ENCODE assay signal across 9 cellular contexts in the genomic region with DNA sequence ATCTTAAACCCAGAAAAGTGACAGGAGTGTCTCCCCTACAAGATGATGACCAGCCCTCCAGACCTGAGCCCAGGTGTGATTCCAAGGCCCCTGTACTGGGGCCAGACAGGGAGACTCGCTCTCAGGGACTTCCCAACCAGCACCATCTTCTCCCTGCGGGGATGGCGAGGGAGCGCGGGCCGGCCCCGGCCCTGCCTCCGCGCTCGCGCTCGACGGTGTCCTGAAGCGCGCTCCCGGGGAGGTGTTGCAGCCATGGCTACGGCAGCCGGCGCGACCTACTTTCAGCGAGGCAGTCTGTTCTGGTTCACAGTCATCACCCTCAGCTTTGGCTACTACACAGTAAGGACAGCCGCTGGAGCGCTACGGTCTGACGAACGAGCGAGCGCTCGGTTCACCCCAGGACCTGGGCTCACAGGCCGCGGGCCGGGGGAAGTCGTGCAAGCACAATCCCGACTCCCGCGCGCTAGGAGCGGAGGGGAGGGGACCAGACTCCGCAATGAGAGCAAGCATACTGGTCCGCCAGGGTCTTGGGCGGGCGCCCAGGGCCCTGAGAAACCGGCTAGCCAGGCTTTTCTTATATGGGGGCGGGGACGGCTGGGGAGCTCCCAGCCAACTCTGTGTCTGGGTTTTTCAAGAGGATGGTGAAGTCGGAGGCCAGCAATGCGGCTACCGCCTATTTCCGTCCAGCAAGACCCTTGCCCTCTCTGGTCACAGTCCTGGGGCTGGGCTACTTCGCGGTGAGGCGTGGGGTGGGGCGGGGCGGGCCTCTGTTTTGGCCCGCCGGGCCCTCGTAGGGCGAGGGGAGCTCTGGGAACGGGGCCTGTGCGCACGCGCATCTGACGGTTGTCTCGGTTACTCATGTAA. TPM values are rescaled to one million over a fixed set of nuclear protein-coding genes. Genes with fewer than 3 reads are reported as not detected.
DNase-seq lines count a peak whose midpoint lies in the region; ATAC-seq, FAIRE-seq and TF ChIP-seq lines count a peak whose summit lies in the region.
"Had no signal": no experiment of that assay in that cellular context is flagged by ENCODE, and none has a peak within 500 bp of the region (broad histone marks: within the 10 kb centered on the region; RNA-seq: fewer than 3 reads in every experiment).

A gene with protein sequence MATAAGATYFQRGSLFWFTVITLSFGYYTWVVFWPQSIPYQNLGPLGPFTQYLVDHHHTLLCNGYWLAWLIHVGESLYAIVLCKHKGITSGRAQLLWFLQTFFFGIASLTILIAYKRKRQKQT (plus strand): TSS at position 218 of the 864 bp plus-strand sequence. CDS start 35 bp downstream, at position 253.

- TF ChIP-seq CTCF in BJ (IDR thresholded peaks at IDR 0.05; ENCODE audit: insufficient read depth, low read depth, low read length) (no peak), left lung (IDR thresholded peaks at IDR 0.05) (no peak)

- POLR2A ChIA-PET in BJ (lab: Charles Lee): interaction anchor here (0.6 to 1.2 kb wide), 3 partner anchors 30 to 673 kb away, joined by 3 to 6 read pairs (median 3); no protein-coding TSS in a partner anchor

- peak; percentile 71 for FAIRE-seq in GM19239 (lab: Jason Lieb, UNC)
- FAIRE-seq: islet of Langerhans had no signal

- H3K4me1 ChIP-seq in left lung: peaks cover 4 to 17% of the 10 kb centered on the region in 2 donors

- CTCF ChIA-PET in BJ (lab: Yijun Ruan, JAX): interaction anchor here (0.6 to 1.6 kb wide), 3 partner anchors 20 to 86 kb away, joined by 3 to 7 read pairs (median 4); no protein-coding TSS in a partner anchor

- H3K27me3 ChIP-seq in BJ (ENCODE audit: control insufficient read depth, insufficient read depth, low read length): no peaks in the 10 kb centered on the region
- no peaks in the 10 kb centered on the region for H3K27me3 ChIP-seq in left lung

- H3K4me3 ChIP-seq in BJ (ENCODE audit: low read depth, low read length) (peak within 1 kb of the TSS; percentile 68), left lung (peak within 1 kb of the TSS; percentile 70 to 73)

- ATAC-seq in HG03442 (IDR thresholded peaks at IDR 0.05; ENCODE audit: unreplicated experiment) (peak; percentile 79), left lung (peak; percentile 96)

- peak; percentile 59 for DNase-seq in BJ (ENCODE audit: low read depth)
- peak; percentile 88 for DNase-seq in GM19239 (ENCODE audit: insufficient read length, low spot score)
- DNase-seq in NCI-H526 treated with DMSO at 0.1 percent for 48 hours (lab: John Stamatoyannopoulos, UW): peak; percentile 57
- peak; percentile 90 for DNase-seq in activated CD4-positive, alpha-beta T cell treated with anti-CD3 and anti-CD28 coated beads, Interleukin-2, amount 50 U/mL, for 1 hour
- peak; percentile 78 for DNase-seq in dedifferentiated amniotic fluid mesenchymal stem cell (ENCODE audit: extremely low spot score)
- DNase-seq in left lung: peak; percentile 93 to 95
- DNase-seq in stimulated activated CD4-positive, alpha-beta T cell treated with anti-CD3 and anti-CD28 coated beads, Interleukin-2, amount 100 ng/mL, for 4 hours (ENCODE audit: low read depth): peak; percentile 85

- intact Hi-C loops in left lung (cut with DNase I): no loop called here

- H3K36me3 ChIP-seq in BJ (ENCODE audit: control insufficient read depth, insufficient read depth, low read length) (no peaks in the 10 kb centered on the region), left lung (peaks cover 0 to 14% of the 10 kb centered on the region in 2 donors)

- peak within 1 kb of the TSS; percentile 94 to 98 for H3K27ac ChIP-seq in left lung

- no peaks in the 10 kb centered on the region for H3K9me3 ChIP-seq in left lung

RNA-seq across cellular contexts. Expression of the gene that starts here (rescaled TPM):
- 29.0 and 35.5 TPM in 2 replicates for polyA plus RNA-seq in BJ (2011; rRNA removed)
- 9.8 and 12.1 TPM in 2 replicates for polyA minus RNA-seq in BJ (2011; rRNA and poly(A)+ RNA removed)
- 10 to 100 TPM; 18.2 to 22.4 TPM for total RNA-seq in left lung

Comparison
In these comparisons a context has a peak if more than half of its experiments do, and no peak if none do; other contexts are left out.
1. Peak in every context shown above with its lines: DNase-seq, ATAC-seq, H3K4me3 ChIP-seq and H3K27ac ChIP-seq.